In the genomic region with DNA sequence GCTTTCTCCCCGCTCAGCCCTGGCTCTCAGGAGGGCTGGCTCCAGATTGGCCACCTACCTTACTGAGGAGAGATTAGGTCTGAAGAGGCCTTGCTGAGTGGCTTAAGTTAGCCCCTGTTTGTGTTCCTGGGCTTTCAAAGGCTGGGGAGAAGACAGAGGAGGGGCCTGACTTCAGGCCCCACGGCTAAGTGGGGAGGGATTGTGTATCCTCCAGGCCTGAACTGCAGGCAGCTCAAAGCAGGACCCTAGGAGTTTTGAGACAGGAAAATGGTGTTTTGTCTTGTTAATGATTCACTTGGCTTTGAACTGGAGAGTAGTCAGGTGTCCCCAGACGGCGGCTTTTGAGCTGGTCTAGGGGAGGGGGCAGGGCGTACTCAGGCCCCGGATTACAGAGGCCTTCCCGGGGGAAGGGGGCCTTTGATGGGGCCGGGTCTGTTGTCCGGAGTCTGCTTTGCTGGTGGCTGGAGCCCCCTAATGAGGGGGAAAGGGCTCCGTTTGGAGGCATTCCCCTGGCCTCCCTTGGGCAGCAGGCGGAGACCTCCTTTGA, we compare ENCODE assay signal across 1 cellular context.
TF ChIP-seq lines count a peak whose summit lies in the region.

No MANE protein-coding gene starts in this region.

TF ChIP-seq in GM23338, 12 proteins besides CTCF, POLR2A, EP300 and RAD21 (continued from another document):
- TF ChIP-seq, protein P1, sequence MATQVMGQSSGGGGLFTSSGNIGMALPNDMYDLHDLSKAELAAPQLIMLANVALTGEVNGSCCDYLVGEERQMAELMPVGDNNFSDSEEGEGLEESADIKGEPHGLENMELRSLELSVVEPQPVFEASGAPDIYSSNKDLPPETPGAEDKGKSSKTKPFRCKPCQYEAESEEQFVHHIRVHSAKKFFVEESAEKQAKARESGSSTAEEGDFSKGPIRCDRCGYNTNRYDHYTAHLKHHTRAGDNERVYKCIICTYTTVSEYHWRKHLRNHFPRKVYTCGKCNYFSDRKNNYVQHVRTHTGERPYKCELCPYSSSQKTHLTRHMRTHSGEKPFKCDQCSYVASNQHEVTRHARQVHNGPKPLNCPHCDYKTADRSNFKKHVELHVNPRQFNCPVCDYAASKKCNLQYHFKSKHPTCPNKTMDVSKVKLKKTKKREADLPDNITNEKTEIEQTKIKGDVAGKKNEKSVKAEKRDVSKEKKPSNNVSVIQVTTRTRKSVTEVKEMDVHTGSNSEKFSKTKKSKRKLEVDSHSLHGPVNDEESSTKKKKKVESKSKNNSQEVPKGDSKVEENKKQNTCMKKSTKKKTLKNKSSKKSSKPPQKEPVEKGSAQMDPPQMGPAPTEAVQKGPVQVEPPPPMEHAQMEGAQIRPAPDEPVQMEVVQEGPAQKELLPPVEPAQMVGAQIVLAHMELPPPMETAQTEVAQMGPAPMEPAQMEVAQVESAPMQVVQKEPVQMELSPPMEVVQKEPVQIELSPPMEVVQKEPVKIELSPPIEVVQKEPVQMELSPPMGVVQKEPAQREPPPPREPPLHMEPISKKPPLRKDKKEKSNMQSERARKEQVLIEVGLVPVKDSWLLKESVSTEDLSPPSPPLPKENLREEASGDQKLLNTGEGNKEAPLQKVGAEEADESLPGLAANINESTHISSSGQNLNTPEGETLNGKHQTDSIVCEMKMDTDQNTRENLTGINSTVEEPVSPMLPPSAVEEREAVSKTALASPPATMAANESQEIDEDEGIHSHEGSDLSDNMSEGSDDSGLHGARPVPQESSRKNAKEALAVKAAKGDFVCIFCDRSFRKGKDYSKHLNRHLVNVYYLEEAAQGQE (IDR thresholded peaks at IDR 0.05; ENCODE audit: unreplicated experiment) = no peak
- TF ChIP-seq ZNF114 (CRISPR knock-in tag; IDR thresholded peaks at IDR 0.05) (no peak), STAT1 (IDR thresholded peaks at IDR 0.05; ENCODE audit: unreplicated experiment) (no peak), NANOG (IDR thresholded peaks at IDR 0.05; ENCODE audit: borderline replicate concordance) (peak; percentile 44; the same call in 1 of the 2 replicates), ZNF462 (CRISPR knock-in tag; IDR thresholded peaks at IDR 0.05) (peak; percentile 69; the same call in 1 of the 2 replicates)
- TF ChIP-seq, protein P2, sequence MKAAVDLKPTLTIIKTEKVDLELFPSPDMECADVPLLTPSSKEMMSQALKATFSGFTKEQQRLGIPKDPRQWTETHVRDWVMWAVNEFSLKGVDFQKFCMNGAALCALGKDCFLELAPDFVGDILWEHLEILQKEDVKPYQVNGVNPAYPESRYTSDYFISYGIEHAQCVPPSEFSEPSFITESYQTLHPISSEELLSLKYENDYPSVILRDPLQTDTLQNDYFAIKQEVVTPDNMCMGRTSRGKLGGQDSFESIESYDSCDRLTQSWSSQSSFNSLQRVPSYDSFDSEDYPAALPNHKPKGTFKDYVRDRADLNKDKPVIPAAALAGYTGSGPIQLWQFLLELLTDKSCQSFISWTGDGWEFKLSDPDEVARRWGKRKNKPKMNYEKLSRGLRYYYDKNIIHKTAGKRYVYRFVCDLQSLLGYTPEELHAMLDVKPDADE (IDR thresholded peaks at IDR 0.05) = 0 out of 2 replicates have a peak, but pooled peaks have one; percentile 30
